ENCODE assay signal across 9 cellular contexts in genomic region chr11:110173775-110174644, GRCh38.
DNase-seq lines count a peak whose midpoint lies in the region; ATAC-seq lines count a peak whose summit lies in the region.
"Had no signal": no experiment of that assay in that cellular context is flagged by ENCODE, and none has a peak within 500 bp of the region (broad histone marks: within the 10 kb centered on the region; RNA-seq: fewer than 3 reads in every experiment).

No MANE protein-coding gene starts in this region.

- CTCF ChIA-PET in CD4-positive, alpha-beta memory T cell (lab: Charles Lee; ENCODE audit: partially characterized antibody): interaction anchor here (0.9 to 3.0 kb wide), 9 partner anchors 8 to 259 kb away, joined by 3 to 8 read pairs (median 3); no protein-coding TSS in a partner anchor
- CTCF ChIA-PET in activated CD4-positive, alpha-beta memory T cell treated with anti-CD3 and anti-CD28 coated beads for 36 hours (lab: Charles Lee): interaction anchor here (0.6 to 2.4 kb wide), 5 partner anchors 8 to 310 kb away, joined by 3 to 13 read pairs (median 3); no protein-coding TSS in a partner anchor

- no peak overlapping the region for H3K4me3 ChIP-seq in CD4-positive, alpha-beta memory T cell (ENCODE audit: low read length in 2 of 2)
- H3K4me3 ChIP-seq: SJCRH30 had no signal

- no peaks in the 10 kb centered on the region for H3K36me3 ChIP-seq in CD4-positive, alpha-beta memory T cell (ENCODE audit: insufficient read depth, low read length)
- H3K36me3 ChIP-seq: SJCRH30 had no signal

- H3K9me3 Mint-ChIP-seq in CD4-positive, alpha-beta memory T cell: no peaks in the 10 kb centered on the region
- no peaks in the 10 kb centered on the region for H3K9me3 Mint-ChIP-seq in activated CD4-positive, alpha-beta memory T cell treated with anti-CD3 and anti-CD28 coated beads for 36 hours
- H3K9me3 Mint-ChIP-seq in effector memory CD8-positive, alpha-beta T cell: no peaks in the 10 kb centered on the region
- no peaks in the 10 kb centered on the region for H3K9me3 Mint-ChIP-seq in memory B cell

- POLR2A ChIA-PET in CD4-positive, alpha-beta memory T cell (lab: Charles Lee; ENCODE audit: partially characterized antibody): no interaction called here
- POLR2A ChIA-PET in activated CD4-positive, alpha-beta memory T cell treated with anti-CD3 and anti-CD28 coated beads for 36 hours (lab: Charles Lee): no interaction called here

- H3K4me3 Mint-ChIP-seq in CD4-positive, alpha-beta memory T cell: peak overlapping the region in 7 of 8 donors; percentile 7 to 79 (median 65)
- H3K4me3 Mint-ChIP-seq in activated CD4-positive, alpha-beta memory T cell treated with anti-CD3 and anti-CD28 coated beads for 36 hours: no peak overlapping the region
- peak overlapping the region; percentile 31 to 60 for H3K4me3 Mint-ChIP-seq in effector memory CD8-positive, alpha-beta T cell
- H3K4me3 Mint-ChIP-seq in memory B cell: peak overlapping the region; percentile 27

- H3K4me1 Mint-ChIP-seq in CD4-positive, alpha-beta memory T cell: peaks cover 6 to 7% (median 6%) of the 10 kb centered on the region in 4 donors
- peaks cover 5% of the 10 kb centered on the region for H3K4me1 Mint-ChIP-seq in activated CD4-positive, alpha-beta memory T cell treated with anti-CD3 and anti-CD28 coated beads for 36 hours (ENCODE audit: low read depth)
- peaks cover 4 to 6% of the 10 kb centered on the region in 2 donors for H3K4me1 Mint-ChIP-seq in effector memory CD8-positive, alpha-beta T cell (ENCODE audit: low read depth in 2 of 2)
- H3K4me1 Mint-ChIP-seq in memory B cell: peaks cover 4% of the 10 kb centered on the region

- peaks cover 1 to 6% of the 10 kb centered on the region in 2 donors for H3K27me3 Mint-ChIP-seq in CD4-positive, alpha-beta memory T cell
- H3K27me3 Mint-ChIP-seq in activated CD4-positive, alpha-beta memory T cell treated with anti-CD3 and anti-CD28 coated beads for 36 hours: peaks cover 12% of the 10 kb centered on the region
- peaks cover 12 to 26% of the 10 kb centered on the region in 2 donors for H3K27me3 Mint-ChIP-seq in effector memory CD8-positive, alpha-beta T cell
- H3K27me3 Mint-ChIP-seq in memory B cell: peaks cover 7% of the 10 kb centered on the region

- no peak overlapping the region for H3K27ac ChIP-seq in CD4-positive, alpha-beta memory T cell (ENCODE audit: low read depth, low read length)
- H3K27ac ChIP-seq: SJCRH30 had no signal

- peak; percentile 79 for ATAC-seq in GM21515 (IDR thresholded peaks at IDR 0.05; ENCODE audit: unreplicated experiment)
- ATAC-seq in effector memory CD8-positive, alpha-beta T cell (replicated peaks): peak; percentile 89
- ATAC-seq in memory B cell (ENCODE audit: low read depth): peak; percentile 84

- DNase-seq in CD4-positive, alpha-beta memory T cell: peak; percentile 38 to 54 (median 41)
- DNase-seq in LoVo (ENCODE audit: low spot score) (peak; percentile 53), memory B cell (ENCODE audit: low spot score in 2 of 2) (peak; percentile 49 to 60), SKM-1 (lab: John Stamatoyannopoulos, UW; ENCODE audit: unreplicated experiment) (no peak)
- peak; percentile 76 for DNase-seq in activated CD4-positive, alpha-beta memory T cell treated with anti-CD3 and anti-CD28 coated beads for 36 hours
- DNase-seq in effector memory CD8-positive, alpha-beta T cell: peak; percentile 45 to 57 (median 49)
- DNase-seq in stimulated activated CD8-positive, alpha-beta memory T cell treated with anti-CD3 and anti-CD28 coated beads, Interleukin-15, amount 100 ng/mL, for 4 hours (ENCODE audit: low read depth in 2 of 2): peak; percentile 9 to 15

- H3K27ac Mint-ChIP-seq in CD4-positive, alpha-beta memory T cell: peak overlapping the region in 2 of 7 donors; percentile 57
- H3K27ac Mint-ChIP-seq in activated CD4-positive, alpha-beta memory T cell treated with anti-CD3 and anti-CD28 coated beads for 36 hours: no peak overlapping the region
- H3K27ac Mint-ChIP-seq in effector memory CD8-positive, alpha-beta T cell: peak overlapping the region in 1 of 2 donors; percentile 51
- no peak overlapping the region for H3K27ac Mint-ChIP-seq in memory B cell

- H3K36me3 Mint-ChIP-seq in CD4-positive, alpha-beta memory T cell: no peaks in the 10 kb centered on the region
- no peaks in the 10 kb centered on the region for H3K36me3 Mint-ChIP-seq in activated CD4-positive, alpha-beta memory T cell treated with anti-CD3 and anti-CD28 coated beads for 36 hours
- no peaks in the 10 kb centered on the region for H3K36me3 Mint-ChIP-seq in effector memory CD8-positive, alpha-beta T cell (ENCODE audit: insufficient read depth)
- no peaks in the 10 kb centered on the region for H3K36me3 Mint-ChIP-seq in memory B cell

- H3K9me3 ChIP-seq in CD4-positive, alpha-beta memory T cell (ENCODE audit: control insufficient read depth in 1 of 2, low read length in 2 of 2): no peaks in the 10 kb centered on the region
- H3K9me3 ChIP-seq: SJCRH30 had no signal

- intact Hi-C loops in CD4-positive, alpha-beta memory T cell (cut with micrococcal nuclease): no loop called here
- intact Hi-C loops in activated CD4-positive, alpha-beta memory T cell treated with anti-CD3 and anti-CD28 coated beads for 36 hours (cut with micrococcal nuclease): loop anchor here (1.0 to 5.0 kb wide), 2 partner anchors 227 to 259 kb away; no protein-coding TSS in a partner anchor

- H3K4me1 ChIP-seq in CD4-positive, alpha-beta memory T cell (ENCODE audit: insufficient read depth, low read length): no peaks in the 10 kb centered on the region
- H3K4me1 ChIP-seq: SJCRH30 had no signal

- H3K27me3 ChIP-seq in CD4-positive, alpha-beta memory T cell (ENCODE audit: insufficient read depth, low read length): no peaks in the 10 kb centered on the region
- H3K27me3 ChIP-seq: SJCRH30 had no signal
